11 cellular contexts compared by ENCODE assay signal in the genomic region with DNA sequence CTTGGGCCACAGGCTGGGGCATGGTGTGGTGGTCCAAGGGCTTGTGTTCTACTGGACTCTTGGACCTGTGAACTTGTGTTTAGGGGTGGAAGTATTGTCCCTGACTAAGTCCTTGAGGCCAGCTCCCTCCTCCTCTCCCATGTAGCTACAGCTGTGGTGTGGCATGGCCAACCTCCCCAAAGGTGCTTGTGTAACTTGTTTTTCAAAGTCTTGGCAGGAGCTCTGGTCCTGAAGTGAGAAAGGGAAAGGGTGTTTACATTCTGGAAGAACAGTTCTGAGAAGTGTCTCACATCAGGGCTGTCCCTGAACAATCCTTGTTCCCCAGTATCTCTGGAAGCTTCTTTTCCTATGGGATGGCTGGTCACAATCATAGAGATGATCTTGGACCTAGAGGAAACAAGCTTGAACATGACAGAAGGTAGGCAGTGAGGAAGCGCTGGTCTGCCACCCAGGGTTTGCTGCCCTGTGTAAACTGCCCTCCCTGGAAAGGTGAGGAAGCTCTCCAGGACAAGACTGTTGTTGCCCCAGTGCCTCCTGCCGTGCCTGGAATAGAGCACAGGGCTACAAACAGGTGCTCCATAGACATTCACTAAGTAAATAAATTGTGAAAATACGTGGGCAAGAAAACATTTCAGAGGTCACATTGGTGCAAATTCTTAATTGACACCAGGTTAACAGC.
DNase-seq lines count a peak whose midpoint lies in the region; ATAC-seq and TF ChIP-seq lines count a peak whose summit lies in the region.
"Had no signal": no experiment of that assay in that cellular context is flagged by ENCODE, and none has a peak within 500 bp of the region (broad histone marks: within the 10 kb centered on the region; RNA-seq: fewer than 3 reads in every experiment).

No MANE protein-coding gene starts in this region.

- H3K9ac ChIP-seq in IMR-90 (ENCODE audit: low read depth, low read length): no peak overlapping the region; the same call in 1 of the 2 replicates
- H3K9ac ChIP-seq: KMS-11 had no signal

- peak overlapping the region; percentile 44 for H3K14ac ChIP-seq in IMR-90 (replicated peaks; ENCODE audit: low read depth, low read length)

- H3K18ac ChIP-seq in IMR-90 (ENCODE audit: low read depth, low read length): peak overlapping the region; percentile 94

- no peaks in the 10 kb centered on the region for H3K27me3 Mint-ChIP-seq in endothelial cell (ENCODE audit: unreplicated experiment)

- no CpG with 5 or more reads among the region's 3 CpGs for WGBS in IMR-90 (ENCODE audit: extremely low coverage in 2 of 2, insufficient read length in 1 of 2), 2 experiments
- 88 to 96% (median 91%) methylated on average over 3 of the region's 3 CpGs for WGBS in spleen, 5 donors

- H3K36me3 Mint-ChIP-seq in endothelial cell (ENCODE audit: low read depth, unreplicated experiment): no peaks in the 10 kb centered on the region

- H2AK5ac ChIP-seq in IMR-90 (ENCODE audit: low read depth, low read length): peak overlapping the region; percentile 93

- H4K5ac ChIP-seq in IMR-90 (ENCODE audit: low read depth, low read length): peak overlapping the region; percentile 25

- H3K4me1 ChIP-seq in IMR-90 (ENCODE audit: control insufficient read depth, insufficient read depth, low read length) (peaks cover 19% of the 10 kb centered on the region), left lung (peaks cover 44 to 80% of the 10 kb centered on the region in 2 donors), spleen (peaks cover 0 to 35% (median 9%) of the 10 kb centered on the region in 6 donors)

- H3K4me3 Mint-ChIP-seq in endothelial cell (ENCODE audit: unreplicated experiment): no peak overlapping the region
- H3K4me3 Mint-ChIP-seq: T-helper 2 cell treated with Interferon-gamma antibody and Interleukin-4, amounts not matched to agents 5 μg/mL and 100 μg/mL, for 36 hours had no signal

- TF ChIP-seq POLR2A in IMR-90 (IDR thresholded peaks at IDR 0.05; ENCODE audit: low read depth, low read length) (no peak), spleen (IDR thresholded peaks at IDR 0.05) (no peak)

- POLR2A ChIA-PET in IMR-90 (lab: Charles Lee; ENCODE audit: unreplicated experiment): interaction anchor here (0.5 to 0.7 kb wide), 2 partner anchors 58 to 103 kb away, joined by 3 to 5 read pairs; no protein-coding TSS in a partner anchor

- H2BK5ac ChIP-seq in IMR-90 (ENCODE audit: low read depth, low read length, poor library complexity, severe bottlenecking): peak overlapping the region; percentile 79

- no peak overlapping the region for H3K56ac ChIP-seq in IMR-90 (ENCODE audit: extremely low read depth, insufficient read depth, low read length)

- H2BK15ac ChIP-seq in IMR-90 (ENCODE audit: low read depth, low read length): peak overlapping the region; percentile 79; the same call in 2 of the 3 replicates

- intact Hi-C loops in IMR-90 (cut with micrococcal nuclease): no loop called here
- intact Hi-C loops in left lung (cut with DNase I): no loop called here
- intact Hi-C loops in spleen (cut with DNase I; ENCODE audit: low total_unique reads): no loop called here

- H3K9me3 ChIP-seq in IMR-90 (ENCODE audit: control insufficient read depth, insufficient read depth, low read length): no peaks in the 10 kb centered on the region
- H3K9me3 ChIP-seq in left lung: no peaks in the 10 kb centered on the region
- no peaks in the 10 kb centered on the region for H3K9me3 ChIP-seq in spleen

- no peak overlapping the region for H2AK9ac ChIP-seq in IMR-90 (replicated peaks; ENCODE audit: low read depth, low read length, poor library complexity)

- H3K27me3 ChIP-seq in IMR-90 (ENCODE audit: control insufficient read depth, insufficient read depth, low read length) (no peaks in the 10 kb centered on the region), left lung (no peaks in the 10 kb centered on the region), spleen (replicated peaks in 1 of 7) (no peaks in the 10 kb centered on the region)

- TF ChIP-seq CTCF in IMR-90 (conservative IDR thresholded peaks at IDR 0.05; ENCODE audit: low read depth, low read length): no peak
- TF ChIP-seq CTCF in choroid plexus epithelial cell (conservative IDR thresholded peaks at IDR 0.05; ENCODE audit: low read depth, low read length): no peak
- TF ChIP-seq CTCF in left lung (IDR thresholded peaks at IDR 0.05): no peak
- no peak for TF ChIP-seq CTCF in spleen (IDR thresholded peaks at IDR 0.05 in 8 of 11, conservative IDR thresholded peaks at IDR 0.05 in 3 of 11)
- no peak for TF ChIP-seq CTCF in endothelial cell (IDR thresholded peaks at IDR 0.05; ENCODE audit: unreplicated experiment)

- H2AFZ ChIP-seq in IMR-90 (replicated peaks; ENCODE audit: low read length, poor library complexity): peak overlapping the region; percentile 52

- peak overlapping the region; percentile 73 for H2BK20ac ChIP-seq in IMR-90 (ENCODE audit: low read depth, low read length)

- in situ Hi-C loops in IMR-90 (cut with MboI; ENCODE audit: low sequenced_read_pairs): no loop called here

- no peak for TF ChIP-seq RAD21 in IMR-90 (IDR thresholded peaks at IDR 0.05; ENCODE audit: low read length)

- CTCF ChIA-PET in IMR-90 (lab: Yijun Ruan, JAX): interaction anchor here (0.6 kb wide), 1 partner anchor 561 kb away, joined by 5 read pairs; no protein-coding TSS in a partner anchor

- ATAC-seq in IMR-90 (ENCODE audit: low read depth): peak; percentile 7; the same call in 1 of the 2 replicates
- ATAC-seq in left lung: peak; percentile 65
- no peak for ATAC-seq in GM19467 (IDR thresholded peaks at IDR 0.05; ENCODE audit: unreplicated experiment)

- dilution Hi-C loops in IMR-90 (cut with HindIII; ENCODE audit: low sequenced_read_pairs, unreplicated experiment): no loop called here

- peaks cover 3% of the 10 kb centered on the region for H3K9me1 ChIP-seq in IMR-90 (ENCODE audit: insufficient read depth, low read length)

- peak overlapping the region; percentile 24; the same call in 1 of the 2 replicates for H3K4me2 ChIP-seq in IMR-90 (ENCODE audit: low read depth, low read length)
- H3K4me2 ChIP-seq: KMS-11 had no signal

- peak overlapping the region; percentile 7 to 75 for H4K8ac ChIP-seq in IMR-90 (ENCODE audit: low read depth in 2 of 2, low read length in 2 of 2)

- H3K36me3 ChIP-seq in IMR-90 (ENCODE audit: control insufficient read depth, insufficient read depth, low read length) (no peaks in the 10 kb centered on the region), left lung (no peaks in the 10 kb centered on the region), spleen (no peaks in the 10 kb centered on the region)

- no peaks in the 10 kb centered on the region for H3K79me1 ChIP-seq in IMR-90 (ENCODE audit: low read depth in 1 of 2, low read length in 2 of 2)

- TSS peak; percentile 66 for BruUV-seq in IMR-90 (replicated peaks; lab: Mats Ljungman, UMichigan)

- H3K4me3 ChIP-seq in IMR-90 (ENCODE audit: insufficient read depth, low read depth, low read length) (no peak overlapping the region), choroid plexus epithelial cell (ENCODE audit: low read depth, low read length) (no peak overlapping the region), left lung (no peak overlapping the region), spleen (no peak overlapping the region)

- peak overlapping the region; percentile 15; the same call in 1 of the 2 replicates for H3K23ac ChIP-seq in IMR-90 (ENCODE audit: low read depth, low read length)

- H3K9me3 Mint-ChIP-seq in endothelial cell (ENCODE audit: unreplicated experiment): no peaks in the 10 kb centered on the region
- H3K9me3 Mint-ChIP-seq: T-helper 2 cell treated with Interferon-gamma antibody and Interleukin-4, amounts not matched to agents 5 μg/mL and 100 μg/mL, for 36 hours had no signal

- H2BK120ac ChIP-seq in IMR-90 (ENCODE audit: low read depth, low read length): peak overlapping the region; percentile 67

- peak overlapping the region; percentile 71 for H4K91ac ChIP-seq in IMR-90 (ENCODE audit: insufficient read depth, low read depth, low read length)

- peak overlapping the region; percentile 89 for H3K27ac ChIP-seq in IMR-90 (ENCODE audit: insufficient read depth, low read length)
- peak overlapping the region; percentile 83 to 86 for H3K27ac ChIP-seq in left lung
- peak overlapping the region in 7 of 8 donors; percentile 16 to 83 (median 75) for H3K27ac ChIP-seq in spleen
- H3K27ac ChIP-seq: KMS-11 had no signal

- no peak overlapping the region for H3K27ac Mint-ChIP-seq in endothelial cell (ENCODE audit: unreplicated experiment)
- H3K27ac Mint-ChIP-seq: T-helper 2 cell treated with Interferon-gamma antibody and Interleukin-4, amounts not matched to agents 5 μg/mL and 100 μg/mL, for 36 hours had no signal

- peaks cover 2% of the 10 kb centered on the region for H3K4me1 Mint-ChIP-seq in endothelial cell (ENCODE audit: unreplicated experiment)

- H4K20me1 ChIP-seq in IMR-90 (ENCODE audit: insufficient read depth, low read length): no peaks in the 10 kb centered on the region

- DNase-seq in IMR-90: peak; percentile 68
- peak; percentile 90 for DNase-seq in choroid plexus epithelial cell (ENCODE audit: low read depth)
- peak in 1 of 2 donors; percentile 54 for DNase-seq in left lung
- DNase-seq in spleen: no peak
- DNase-seq in SW 1271 (lab: John Stamatoyannopoulos, UW): no peak
- no peak for DNase-seq in endothelial cell (ENCODE audit: low spot score)
- no peak for DNase-seq in DMS53 treated with DMSO at 0.1 percent for 48 hours (lab: John Stamatoyannopoulos, UW; ENCODE audit: unreplicated experiment)
- DNase-seq: activated T-cell treated with anti-CD3 and anti-CD28 coated beads, Interleukin-2, amount 50 U/mL, for 1 hour had no signal

- peak overlapping the region; percentile 77 for H3K4ac ChIP-seq in IMR-90 (ENCODE audit: low read depth, low read length)

TF ChIP-seq in IMR-90, 13 proteins besides CTCF, POLR2A, EP300 and RAD21:
- TF ChIP-seq, protein P1, sequence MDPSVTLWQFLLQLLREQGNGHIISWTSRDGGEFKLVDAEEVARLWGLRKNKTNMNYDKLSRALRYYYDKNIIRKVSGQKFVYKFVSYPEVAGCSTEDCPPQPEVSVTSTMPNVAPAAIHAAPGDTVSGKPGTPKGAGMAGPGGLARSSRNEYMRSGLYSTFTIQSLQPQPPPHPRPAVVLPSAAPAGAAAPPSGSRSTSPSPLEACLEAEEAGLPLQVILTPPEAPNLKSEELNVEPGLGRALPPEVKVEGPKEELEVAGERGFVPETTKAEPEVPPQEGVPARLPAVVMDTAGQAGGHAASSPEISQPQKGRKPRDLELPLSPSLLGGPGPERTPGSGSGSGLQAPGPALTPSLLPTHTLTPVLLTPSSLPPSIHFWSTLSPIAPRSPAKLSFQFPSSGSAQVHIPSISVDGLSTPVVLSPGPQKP (IDR thresholded peaks at IDR 0.05; ENCODE audit: borderline replicate concordance, low read depth, low read length): no peak
- 0 out of 2 replicates have a peak, but pooled peaks have one; percentile 2 for TF ChIP-seq CEBPB (IDR thresholded peaks at IDR 0.05; ENCODE audit: low read depth, low read length)
- no peak for TF ChIP-seq MAZ (IDR thresholded peaks at IDR 0.05; ENCODE audit: borderline replicate concordance, low read depth, low read length)

Comparison
In these comparisons a context has a peak if more than half of its experiments do, and no peak if none do; other contexts are left out.
1. DNase-seq: peak in IMR-90 (single experiment) and choroid plexus epithelial cell (single experiment); none in spleen (single experiment), SW 1271 (0 of 2), endothelial cell (single experiment) and DMS53 treated with DMSO at 0.1 percent for 48 hours (single experiment).
2. Peak in every context shown above with its lines, with median percentiles within 50 percentile points of each other: H3K27ac ChIP-seq.